Comparison of ENCODE assay signal across 40 cellular contexts in genomic region chr13:105485061-105485460, GRCh38. TPM values are rescaled to one million over a fixed set of nuclear protein-coding genes. Genes with fewer than 3 reads are reported as not detected.
"Had no signal": no experiment of that assay in that cellular context is flagged by ENCODE, and none has a peak within 500 bp of the region (broad histone marks: within the 10 kb centered on the region; RNA-seq: fewer than 3 reads in every experiment).

No MANE protein-coding gene starts in this region.

- H3K27ac Mint-ChIP-seq: activated B cell treated with CpG ODN at 0.5 μM for 24 hours; activated CD4-positive, alpha-beta memory T cell treated with anti-CD3 and anti-CD28 coated beads for 36 hours; activated CD4-positive, alpha-beta T cell treated with anti-CD3 and anti-CD28 coated beads, Interleukin-2, amount 10 ng/mL, durations not matched to agents 24 days and 14 days; activated CD8-positive, alpha-beta T cell treated with anti-CD3 and anti-CD28 coated beads for 36 hours; activated naive CD4-positive, alpha-beta T cell treated with anti-CD3 and anti-CD28 coated beads for 36 hours; activated naive CD4-positive, alpha-beta T cell treated with anti-CD3 and anti-CD28 coated beads, Interleukin-2, amount 50 U/mL, for 72 hours; activated naive CD8-positive, alpha-beta T cell treated with anti-CD3 and anti-CD28 coated beads for 36 hours; activated T-cell treated with anti-CD3 and anti-CD28 coated beads, Interleukin-2, amount 50 U/mL, for 72 hours; activated T-helper 1 cell treated with anti-CD3 and anti-CD28 coated beads, Interleukin-12 subunit alpha, Interleukin-12 subunit beta, Interleukin-2, Interleukin-4 antibody, amounts not matched to agents 30 ng/mL and 10 ng/mL and 1 ng/mL, durations not matched to agents 14 hours and 24 hours and 36 hours; activated T-helper 17 cell treated with anti-CD3 and anti-CD28 coated beads, Interleukin-2, amount 50 U/mL, for 72 hours; T-helper 1 cell treated with Interleukin-12 subunit alpha and Interleukin-12 subunit beta and Interleukin-4 antibody, amounts not matched to agents 30 μg/mL and 1 μg/mL, for 36 hours; T-helper 2 cell treated with Interferon-gamma antibody and Interleukin-4, amounts not matched to agents 5 μg/mL and 100 μg/mL, for 36 hours had no signal

- ATAC-seq: activated CD8-positive, alpha-beta T cell treated with anti-CD3 and anti-CD28 coated beads for 36 hours; activated naive CD4-positive, alpha-beta T cell treated with anti-CD3 and anti-CD28 coated beads, Interleukin-2, amount 50 U/mL, for 72 hours; activated T-cell treated with anti-CD3 and anti-CD28 coated beads, Interleukin-2, amount 50 U/mL, for 4 hours; activated T-cell treated with anti-CD3 and anti-CD28 coated beads, Interleukin-2, amount 50 U/mL, for 72 hours; activated T-helper 17 cell treated with anti-CD3 and anti-CD28 coated beads, Interleukin-2, amount 50 U/mL, for 72 hours; body of pancreas had no signal

- H3K4me3 ChIP-seq: adrenal gland, ascending aorta, body of pancreas, breast epithelium had no signal

- H3K27me3 Mint-ChIP-seq: activated B cell treated with CpG ODN at 0.5 μM for 24 hours; activated CD4-positive, alpha-beta memory T cell treated with anti-CD3 and anti-CD28 coated beads for 36 hours; activated CD4-positive, alpha-beta T cell treated with anti-CD3 and anti-CD28 coated beads, Interleukin-2, amount 10 ng/mL, durations not matched to agents 24 days and 14 days; activated CD8-positive, alpha-beta T cell treated with anti-CD3 and anti-CD28 coated beads for 36 hours had no signal

- DNase-seq: activated B cell treated with CpG ODN at 0.5 μM for 24 hours; activated CD4-positive, alpha-beta memory T cell treated with anti-CD3 and anti-CD28 coated beads for 36 hours; activated CD4-positive, alpha-beta T cell treated with anti-CD3 and anti-CD28 coated beads for 4 hours; activated CD4-positive, alpha-beta T cell treated with anti-CD3 and anti-CD28 coated beads, Interleukin-2, amount 10 ng/mL, durations not matched to agents 24 days and 14 days; activated CD4-positive, alpha-beta T cell treated with anti-CD3 and anti-CD28 coated beads, Interleukin-2, amount 50 U/mL, for 1 hour; activated CD4-positive, alpha-beta T cell treated with anti-CD3 and anti-CD28 coated beads, Interleukin-2, amount 50 U/mL, for 4 hours; activated CD4-positive, CD25-positive, alpha-beta regulatory T cell treated with anti-CD3 and anti-CD28 coated beads, Interleukin-2, amount 50 U/mL, for 72 hours; activated CD8-positive, alpha-beta memory T cell treated with anti-CD3 and anti-CD28 coated beads, Interleukin-2, amount 50 U/mL, for 4 hours; activated CD8-positive, alpha-beta T cell treated with anti-CD3 and anti-CD28 coated beads for 36 hours; activated effector memory CD4-positive, alpha-beta T cell treated with anti-CD3 and anti-CD28 coated beads, Interleukin-2, amount 50 U/mL, for 16 hours; activated gamma-delta T cell treated with Interleukin-2 at 50 U/mL for 16 hours; activated naive CD4-positive, alpha-beta T cell; activated naive CD4-positive, alpha-beta T cell treated with anti-CD3 and anti-CD28 coated beads for 36 hours; activated naive CD4-positive, alpha-beta T cell treated with anti-CD3 and anti-CD28 coated beads, Interleukin-2, amount 50 U/mL, for 16 hours; activated naive CD8-positive, alpha-beta T cell treated with anti-CD3 and anti-CD28 coated beads for 36 hours; activated T-cell treated with anti-CD3 and anti-CD28 coated beads for 4 hours; activated T-cell treated with anti-CD3 and anti-CD28 coated beads, Interleukin-2, amount 50 U/mL, for 1 hour; activated T-cell treated with anti-CD3 and anti-CD28 coated beads, Interleukin-2, amount 50 U/mL, for 4 hours; activated T-cell treated with anti-CD3 and anti-CD28 coated beads, Interleukin-2, amount 50 U/mL, for 72 hours; adrenal gland; amygdala; anterior cingulate cortex; body of pancreas; brain microvascular endothelial cell; central memory CD4-positive, alpha-beta T cell; T-helper 1 cell; T-helper 2 cell; T-helper 9 cell had no signal

- H3K4me1 ChIP-seq: adrenal gland, ascending aorta, body of pancreas, breast epithelium had no signal

- H3K9me3 ChIP-seq: adrenal gland, body of pancreas, breast epithelium had no signal

- H3K9me3 Mint-ChIP-seq: activated CD4-positive, alpha-beta memory T cell treated with anti-CD3 and anti-CD28 coated beads for 36 hours; activated CD4-positive, alpha-beta T cell treated with anti-CD3 and anti-CD28 coated beads, Interleukin-2, amount 10 ng/mL, durations not matched to agents 24 days and 14 days; activated naive CD4-positive, alpha-beta T cell treated with anti-CD3 and anti-CD28 coated beads for 36 hours; activated T-helper 1 cell treated with anti-CD3 and anti-CD28 coated beads, Interleukin-12 subunit alpha, Interleukin-12 subunit beta, Interleukin-2, Interleukin-4 antibody, amounts not matched to agents 30 ng/mL and 10 ng/mL and 1 ng/mL, durations not matched to agents 14 hours and 24 hours and 36 hours; activated T-helper 17 cell treated with anti-CD3 and anti-CD28 coated beads, Interleukin-2, amount 50 U/mL, for 72 hours; T-helper 1 cell treated with Interleukin-12 subunit alpha and Interleukin-12 subunit beta and Interleukin-4 antibody, amounts not matched to agents 30 μg/mL and 1 μg/mL, for 36 hours had no signal

- H3K36me3 Mint-ChIP-seq: activated CD4-positive, alpha-beta memory T cell treated with anti-CD3 and anti-CD28 coated beads for 36 hours; activated naive CD4-positive, alpha-beta T cell treated with anti-CD3 and anti-CD28 coated beads, Interleukin-2, amount 50 U/mL, for 72 hours; activated naive CD8-positive, alpha-beta T cell treated with anti-CD3 and anti-CD28 coated beads for 36 hours had no signal

- FAIRE-seq: TTC549 had no signal

- H3K36me3 ChIP-seq: adrenal gland, ascending aorta, brain microvascular endothelial cell, breast epithelium had no signal

- H3K4me1 Mint-ChIP-seq: activated B cell treated with CpG ODN at 0.5 μM for 24 hours; activated CD4-positive, alpha-beta T cell treated with anti-CD3 and anti-CD28 coated beads, Interleukin-2, amount 10 ng/mL, durations not matched to agents 24 days and 14 days; activated naive CD8-positive, alpha-beta T cell treated with anti-CD3 and anti-CD28 coated beads for 36 hours; activated T-helper 17 cell treated with anti-CD3 and anti-CD28 coated beads, Interleukin-2, amount 50 U/mL, for 72 hours had no signal

- H3K4me3 Mint-ChIP-seq: activated B cell treated with CpG ODN at 0.5 μM for 24 hours; activated CD4-positive, alpha-beta memory T cell treated with anti-CD3 and anti-CD28 coated beads for 36 hours; activated CD4-positive, alpha-beta T cell treated with anti-CD3 and anti-CD28 coated beads, Interleukin-2, amount 10 ng/mL, durations not matched to agents 24 days and 14 days; activated CD8-positive, alpha-beta T cell treated with anti-CD3 and anti-CD28 coated beads for 36 hours; activated naive CD4-positive, alpha-beta T cell treated with anti-CD3 and anti-CD28 coated beads for 36 hours; activated naive CD8-positive, alpha-beta T cell treated with anti-CD3 and anti-CD28 coated beads for 36 hours; activated T-cell treated with anti-CD3 and anti-CD28 coated beads, Interleukin-2, amount 50 U/mL, for 4 hours; activated T-cell treated with anti-CD3 and anti-CD28 coated beads, Interleukin-2, amount 50 U/mL, for 72 hours; activated T-helper 1 cell treated with anti-CD3 and anti-CD28 coated beads, Interleukin-12 subunit alpha, Interleukin-12 subunit beta, Interleukin-2, Interleukin-4 antibody, amounts not matched to agents 30 ng/mL and 10 ng/mL and 1 ng/mL, durations not matched to agents 14 hours and 24 hours and 36 hours; activated T-helper 17 cell treated with anti-CD3 and anti-CD28 coated beads, Interleukin-2, amount 50 U/mL, for 72 hours; T-helper 1 cell treated with Interleukin-12 subunit alpha and Interleukin-12 subunit beta and Interleukin-4 antibody, amounts not matched to agents 30 μg/mL and 1 μg/mL, for 36 hours; T-helper 2 cell treated with Interferon-gamma antibody and Interleukin-4, amounts not matched to agents 5 μg/mL and 100 μg/mL, for 36 hours had no signal

- H3K27ac ChIP-seq: adrenal gland, ascending aorta, body of pancreas, brain microvascular endothelial cell, breast epithelium, VCaP had no signal

- H3K27me3 ChIP-seq: adrenal gland, ascending aorta, body of pancreas, brain microvascular endothelial cell, breast epithelium had no signal

RNA-seq across cellular contexts. Expression of gene DAOA, which starts 19.2 kb away (rescaled TPM):
- total RNA-seq: activated B cell treated with CpG ODN at 0.5 μM for 24 hours; activated CD4-positive, alpha-beta memory T cell treated with anti-CD3 and anti-CD28 coated beads for 36 hours; activated CD4-positive, alpha-beta T cell treated with anti-CD3 and anti-CD28 coated beads, Interleukin-2, amount 10 ng/mL, durations not matched to agents 24 days and 14 days; activated CD8-positive, alpha-beta memory T cell treated with anti-CD3 and anti-CD28 coated beads for 36 hours; activated CD8-positive, alpha-beta T cell treated with anti-CD3 and anti-CD28 coated beads for 36 hours; activated naive CD4-positive, alpha-beta T cell treated with anti-CD3 and anti-CD28 coated beads for 36 hours; activated naive CD4-positive, alpha-beta T cell treated with anti-CD3 and anti-CD28 coated beads, Interleukin-2, amount 50 U/mL, for 72 hours; activated naive CD8-positive, alpha-beta T cell treated with anti-CD3 and anti-CD28 coated beads for 36 hours; activated T-cell treated with anti-CD3 and anti-CD28 coated beads, Interleukin-2, amount 50 U/mL, for 4 hours; activated T-cell treated with anti-CD3 and anti-CD28 coated beads, Interleukin-2, amount 50 U/mL, for 72 hours; activated T-helper 1 cell treated with anti-CD3 and anti-CD28 coated beads, Interleukin-12 subunit alpha, Interleukin-12 subunit beta, Interleukin-2, Interleukin-4 antibody, amounts not matched to agents 30 ng/mL and 10 ng/mL and 1 ng/mL, durations not matched to agents 14 hours and 24 hours and 36 hours; activated T-helper 17 cell treated with anti-CD3 and anti-CD28 coated beads, Interleukin-2, amount 50 U/mL, for 72 hours; adrenal gland; ascending aorta; body of pancreas; breast epithelium; cardiac septum; cerebellum had no signal
